Comparison of ENCODE assay signal across 1 cellular context in the genomic region with DNA sequence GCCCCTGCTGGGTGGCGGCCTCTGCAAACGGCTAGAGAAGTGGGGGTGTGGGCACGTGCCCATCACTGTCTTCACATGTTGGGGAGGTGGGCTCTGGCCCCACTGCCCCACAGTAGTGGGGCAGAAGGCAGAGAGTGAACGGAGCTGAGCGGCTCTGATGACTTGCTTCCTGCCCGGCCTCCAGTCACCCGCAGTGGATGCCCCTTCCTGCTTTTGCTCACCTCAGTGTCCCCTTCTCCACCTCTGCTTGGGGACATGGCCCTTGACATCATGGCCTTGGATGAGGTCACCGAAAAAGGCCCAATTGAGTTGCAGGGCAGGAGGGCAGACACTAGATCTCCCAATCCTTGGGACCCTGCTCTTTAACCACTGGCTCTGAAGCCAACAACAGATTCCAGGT.
TF ChIP-seq lines count a peak whose summit lies in the region.

No MANE protein-coding gene starts in this region.

TF ChIP-seq in HepG2, 621 proteins besides CTCF, POLR2A, EP300 and RAD21:
- TF ChIP-seq, protein P1, sequence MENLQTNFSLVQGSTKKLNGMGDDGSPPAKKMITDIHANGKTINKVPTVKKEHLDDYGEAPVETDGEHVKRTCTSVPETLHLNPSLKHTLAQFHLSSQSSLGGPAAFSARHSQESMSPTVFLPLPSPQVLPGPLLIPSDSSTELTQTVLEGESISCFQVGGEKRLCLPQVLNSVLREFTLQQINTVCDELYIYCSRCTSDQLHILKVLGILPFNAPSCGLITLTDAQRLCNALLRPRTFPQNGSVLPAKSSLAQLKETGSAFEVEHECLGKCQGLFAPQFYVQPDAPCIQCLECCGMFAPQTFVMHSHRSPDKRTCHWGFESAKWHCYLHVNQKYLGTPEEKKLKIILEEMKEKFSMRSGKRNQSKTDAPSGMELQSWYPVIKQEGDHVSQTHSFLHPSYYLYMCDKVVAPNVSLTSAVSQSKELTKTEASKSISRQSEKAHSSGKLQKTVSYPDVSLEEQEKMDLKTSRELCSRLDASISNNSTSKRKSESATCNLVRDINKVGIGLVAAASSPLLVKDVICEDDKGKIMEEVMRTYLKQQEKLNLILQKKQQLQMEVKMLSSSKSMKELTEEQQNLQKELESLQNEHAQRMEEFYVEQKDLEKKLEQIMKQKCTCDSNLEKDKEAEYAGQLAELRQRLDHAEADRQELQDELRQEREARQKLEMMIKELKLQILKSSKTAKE (CRISPR knock-in tag; IDR thresholded peaks at IDR 0.05; ENCODE audit: borderline replicate concordance) = no peak
- TF ChIP-seq, protein P2, sequence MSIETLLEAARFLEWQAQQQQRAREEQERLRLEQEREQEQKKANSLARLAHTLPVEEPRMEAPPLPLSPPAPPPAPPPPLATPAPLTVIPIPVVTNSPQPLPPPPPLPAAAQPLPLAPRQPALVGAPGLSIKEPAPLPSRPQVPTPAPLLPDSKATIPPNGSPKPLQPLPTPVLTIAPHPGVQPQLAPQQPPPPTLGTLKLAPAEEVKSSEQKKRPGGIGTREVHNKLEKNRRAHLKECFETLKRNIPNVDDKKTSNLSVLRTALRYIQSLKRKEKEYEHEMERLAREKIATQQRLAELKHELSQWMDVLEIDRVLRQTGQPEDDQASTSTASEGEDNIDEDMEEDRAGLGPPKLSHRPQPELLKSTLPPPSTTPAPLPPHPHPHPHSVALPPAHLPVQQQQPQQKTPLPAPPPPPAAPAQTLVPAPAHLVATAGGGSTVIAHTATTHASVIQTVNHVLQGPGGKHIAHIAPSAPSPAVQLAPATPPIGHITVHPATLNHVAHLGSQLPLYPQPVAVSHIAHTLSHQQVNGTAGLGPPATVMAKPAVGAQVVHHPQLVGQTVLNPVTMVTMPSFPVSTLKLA (IDR thresholded peaks at IDR 0.05) = 0 out of 2 replicates have a peak, but pooled peaks have one; percentile 7
- TF ChIP-seq, protein P3, sequence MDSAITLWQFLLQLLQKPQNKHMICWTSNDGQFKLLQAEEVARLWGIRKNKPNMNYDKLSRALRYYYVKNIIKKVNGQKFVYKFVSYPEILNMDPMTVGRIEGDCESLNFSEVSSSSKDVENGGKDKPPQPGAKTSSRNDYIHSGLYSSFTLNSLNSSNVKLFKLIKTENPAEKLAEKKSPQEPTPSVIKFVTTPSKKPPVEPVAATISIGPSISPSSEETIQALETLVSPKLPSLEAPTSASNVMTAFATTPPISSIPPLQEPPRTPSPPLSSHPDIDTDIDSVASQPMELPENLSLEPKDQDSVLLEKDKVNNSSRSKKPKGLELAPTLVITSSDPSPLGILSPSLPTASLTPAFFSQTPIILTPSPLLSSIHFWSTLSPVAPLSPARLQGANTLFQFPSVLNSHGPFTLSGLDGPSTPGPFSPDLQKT (CRISPR knock-in tag; IDR thresholded peaks at IDR 0.05; ENCODE audit: borderline replicate concordance) = no peak
